In the genomic region with DNA sequence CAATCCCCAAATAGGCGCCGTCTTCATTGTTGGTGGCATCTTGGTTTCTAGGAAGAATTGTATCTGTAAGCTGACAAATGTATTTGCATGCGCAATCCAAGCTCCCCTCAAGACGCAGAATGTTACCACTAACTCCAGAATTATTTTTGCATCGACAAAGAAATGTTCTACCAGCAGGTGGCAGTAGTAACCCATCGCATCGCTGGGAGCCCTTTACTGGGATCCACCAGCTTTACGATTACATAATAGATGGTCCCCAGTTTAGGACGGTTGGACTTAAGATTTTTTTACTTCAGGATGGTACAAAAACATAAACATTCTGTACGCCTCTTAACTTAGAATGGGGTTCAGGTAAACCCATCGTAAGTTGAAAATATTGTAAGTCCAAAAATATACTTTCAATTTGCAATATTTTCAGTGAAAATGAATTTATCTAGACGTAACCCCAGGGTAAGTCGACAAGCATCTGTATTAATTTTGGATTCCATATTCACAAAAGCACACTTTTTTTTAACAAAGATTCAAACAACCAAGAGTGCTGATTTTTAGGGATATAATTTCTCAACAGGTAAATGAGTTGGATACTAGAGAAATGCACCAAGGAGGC, we compare ENCODE assay signal across 8 cellular contexts.
DNase-seq lines count a peak whose midpoint lies in the region; ATAC-seq and TF ChIP-seq lines count a peak whose summit lies in the region.

No MANE protein-coding gene starts in this region.

- TF ChIP-seq CTCF in HFF-Myc (IDR thresholded peaks at IDR 0.05; ENCODE audit: low read depth, low read length, missing control alignments): peak; percentile 61

- ATAC-seq in GM21360 (IDR thresholded peaks at IDR 0.05; ENCODE audit: unreplicated experiment) (no peak), GM18511 (IDR thresholded peaks at IDR 0.05; ENCODE audit: unreplicated experiment) (no peak)

- peak; percentile 31 for DNase-seq in EH (ENCODE audit: low read depth)
- peak; percentile 3 for DNase-seq in HFF-Myc (ENCODE audit: extremely low read depth, low read depth)
- peak; percentile 78 for DNase-seq in NCI-H345 (lab: John Stamatoyannopoulos, UW)
- peak; percentile 69 for DNase-seq in activated CD8-positive, alpha-beta memory T cell treated with anti-CD3 and anti-CD28 coated beads for 24 hours
- DNase-seq in fibroblast of the conjunctiva (ENCODE audit: low read depth): peak; percentile 12
- peak; percentile 25 for DNase-seq in occipital lobe (lab: John Stamatoyannopoulos, UW)

- H3K4me3 ChIP-seq in HFF-Myc (replicated peaks; ENCODE audit: low read depth, low read length): no peak overlapping the region

Comparison
In these comparisons a context has a peak if more than half of its experiments do, and no peak if none do; other contexts are left out.
1. DNase-seq: peak in every context shown above with its lines; median percentile 78 in NCI-H345; 69 in activated CD8-positive, alpha-beta memory T cell treated with anti-CD3 and anti-CD28 coated beads for 24 hours; 31 in EH; 25 in occipital lobe; 12 in fibroblast of the conjunctiva; 3 in HFF-Myc.